18 cellular contexts compared by ENCODE assay signal in the genomic region with DNA sequence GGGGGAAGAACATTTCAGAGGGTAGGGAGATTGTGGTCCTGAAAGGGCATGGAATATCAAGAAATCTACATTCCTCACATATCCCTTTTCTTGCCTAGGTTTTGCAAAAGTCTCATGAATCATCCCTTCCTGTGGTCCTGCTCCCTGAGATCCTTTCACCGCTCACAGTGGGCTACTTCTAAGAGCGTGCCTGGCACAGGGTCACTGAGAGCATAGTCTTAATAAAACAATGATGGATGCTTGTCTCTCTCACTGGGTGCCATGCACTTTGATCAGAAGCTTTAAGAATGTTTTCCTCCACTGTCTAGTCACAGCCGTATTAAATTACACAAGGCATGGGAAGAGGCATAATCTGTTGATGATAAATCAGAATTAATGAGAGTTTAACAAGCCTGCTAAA.
"Had no signal": no experiment of that assay in that cellular context is flagged by ENCODE, and none has a peak within 500 bp of the region (broad histone marks: within the 10 kb centered on the region; RNA-seq: fewer than 3 reads in every experiment).

No MANE protein-coding gene starts in this region.

- H3K27ac ChIP-seq: body of pancreas, gastrocnemius medialis, thyroid gland, WERI-Rb-1 had no signal

- H3K36me3 ChIP-seq: gastrocnemius medialis, thyroid gland, WERI-Rb-1 had no signal

- H3K36me3 Mint-ChIP-seq: activated naive CD4-positive, alpha-beta T cell treated with anti-CD3 and anti-CD28 coated beads, Interleukin-2, amount 50 U/mL, for 72 hours; immature natural killer cell had no signal

- ATAC-seq: activated naive CD4-positive, alpha-beta T cell treated with anti-CD3 and anti-CD28 coated beads, Interleukin-2, amount 50 U/mL, for 72 hours; body of pancreas; gastrocnemius medialis; left ventricle myocardium superior had no signal

- H3K4me1 ChIP-seq: gastrocnemius medialis, thyroid gland had no signal

- DNase-seq: activated CD4-positive, alpha-beta T cell treated with anti-CD3 and anti-CD28 coated beads, Interleukin-2, amount 50 U/mL, for 4 hours; activated gamma-delta T cell; amygdala; body of pancreas; caudate nucleus; erythroblast; gastrocnemius medialis; head of caudate nucleus; immature natural killer cell; kidney glomerular epithelial cell; left ventricle myocardium superior; retina; stimulated activated CD4-positive, alpha-beta T cell treated with anti-CD3 and anti-CD28 coated beads, Interleukin-12 subunit alpha, Interleukin-12 subunit beta, amount 100 ng/mL, for 4 hours; stimulated activated CD4-positive, alpha-beta T cell treated with anti-CD3 and anti-CD28 coated beads, Interleukin-1b, Interleukin-23, amount 100 ng/mL, for 48 hours; stimulated activated naive CD4-positive, alpha-beta T cell treated with Interleukin-2 at 50 U/mL for 16 hours; thyroid gland; WERI-Rb-1 had no signal

- H3K27me3 ChIP-seq: body of pancreas, gastrocnemius medialis, thyroid gland had no signal

- H3K27ac Mint-ChIP-seq: activated naive CD4-positive, alpha-beta T cell treated with anti-CD3 and anti-CD28 coated beads, Interleukin-2, amount 50 U/mL, for 72 hours; immature natural killer cell had no signal

- H3K4me3 Mint-ChIP-seq: immature natural killer cell had no signal

- H3K4me3 ChIP-seq: body of pancreas, gastrocnemius medialis, thyroid gland had no signal

- H3K4me1 Mint-ChIP-seq: immature natural killer cell had no signal

- H3K9me3 ChIP-seq: body of pancreas, gastrocnemius medialis, thyroid gland had no signal

- H3K9me3 Mint-ChIP-seq: activated naive CD4-positive, alpha-beta T cell treated with anti-CD3 and anti-CD28 coated beads, Interleukin-2, amount 50 U/mL, for 72 hours had no signal
